ENCODE assay signal across 18 cellular contexts in genomic region chr3:146256851-146257486, GRCh38. TPM values are rescaled to one million over a fixed set of nuclear protein-coding genes. Genes with fewer than 3 reads are reported as not detected.
A peak's percentile ranks its signal among the peaks of the same experiment; 100 is the strongest.
DNase-seq lines count a peak whose midpoint lies in the region; ATAC-seq and TF ChIP-seq lines count a peak whose summit lies in the region.
"Had no signal": no experiment of that assay in that cellular context is flagged by ENCODE, and none has a peak within 500 bp of the region (broad histone marks: within the 10 kb centered on the region; RNA-seq: fewer than 3 reads in every experiment).

No MANE protein-coding gene starts in this region.

- H3K79me1 ChIP-seq in H9 (ENCODE audit: insufficient read depth, low read depth, low read length, poor library complexity, severe bottlenecking), result no peaks in the 10 kb centered on the region
- H3K79me1 ChIP-seq in neuronal stem cell (ENCODE audit: low read depth, low read length), result no peaks in the 10 kb centered on the region

- no peak overlapping the region for H3K4ac ChIP-seq in H9 (ENCODE audit: low read depth, low read length)
- H3K4ac ChIP-seq in neuronal stem cell (ENCODE audit: low read length), result no peak overlapping the region

- no peaks in the 10 kb centered on the region for H3K36me3 ChIP-seq in neuronal stem cell (replicated peaks in 1 of 2; ENCODE audit: control insufficient read depth in 2 of 2, insufficient read depth in 2 of 2, low read length in 2 of 2)
- H3K36me3 ChIP-seq in tibial nerve, result no peaks in the 10 kb centered on the region
- H3K36me3 ChIP-seq: BE2C, gastroesophageal sphincter had no signal

- no peak for ATAC-seq in HG03432 (IDR thresholded peaks at IDR 0.05; ENCODE audit: unreplicated experiment)
- ATAC-seq: gastroesophageal sphincter; naive thymus-derived CD8-positive, alpha-beta T cell; T-helper 17 cell had no signal

- H3K23me2 ChIP-seq in H9 (ENCODE audit: insufficient read length, low read depth, low read length, poor library complexity, severe bottlenecking), result no peaks in the 10 kb centered on the region

- H3K14ac ChIP-seq in H9 (ENCODE audit: insufficient read depth, low read length), result no peak overlapping the region
- H3K14ac ChIP-seq in neuronal stem cell (ENCODE audit: low read length), result no peak overlapping the region

- H3K27ac Mint-ChIP-seq in H9, result peak overlapping the region; percentile 40 to 87 (median 77); a peak in 6 of 7 replicates
- H3K27ac Mint-ChIP-seq: activated CD4-positive, alpha-beta memory T cell treated with anti-CD3 and anti-CD28 coated beads, Interleukin-2, amount 10 ng/mL, durations not matched to agents 7 days and 5 days; naive thymus-derived CD8-positive, alpha-beta T cell; T-helper 17 cell had no signal

- no peak overlapping the region for H3K9ac ChIP-seq in H9 (ENCODE audit: extremely low read depth, insufficient read length, low read length)
- no peak overlapping the region for H3K9ac ChIP-seq in neuronal stem cell (ENCODE audit: low read depth, low read length, poor library complexity)

- H2BK5ac ChIP-seq in H9 (ENCODE audit: insufficient read length, low read length) (no peak overlapping the region), neuronal stem cell (ENCODE audit: low read length) (no peak overlapping the region)

- H4K5ac ChIP-seq in H9 (ENCODE audit: insufficient read length, low read depth, low read length), result no peak overlapping the region

- H3K79me2 ChIP-seq in H9 (ENCODE audit: insufficient read depth, low read length), result no peaks in the 10 kb centered on the region

- H2AFZ ChIP-seq in H9 (ENCODE audit: low read length), result peak overlapping the region; percentile 73
- H2AFZ ChIP-seq in neuronal stem cell (ENCODE audit: low read length), result peak overlapping the region; percentile 24

- H3K4me1 ChIP-seq in H9 (ENCODE audit: insufficient read depth, low read length), result peaks cover 9% of the 10 kb centered on the region; the same call in 1 of the 2 replicates
- no peaks in the 10 kb centered on the region for H3K4me1 ChIP-seq in neuronal stem cell (ENCODE audit: control insufficient read depth in 2 of 2, insufficient read depth in 1 of 2, low read depth in 1 of 2, low read length in 2 of 2)
- peaks cover 0 to 18% (median 0%) of the 10 kb centered on the region in 4 donors for H3K4me1 ChIP-seq in tibial nerve
- H3K4me1 ChIP-seq: BE2C, testis had no signal

- no peak overlapping the region for H3K56ac ChIP-seq in H9 (ENCODE audit: insufficient read length, low read depth, low read length)

- H2AK5ac ChIP-seq in H9 (ENCODE audit: insufficient read length, low read length), result no peak overlapping the region
- H2AK5ac ChIP-seq in neuronal stem cell (ENCODE audit: low read depth, low read length), result no peak overlapping the region

- H3K4me2 ChIP-seq in H9 (ENCODE audit: insufficient read depth, insufficient read length, low read length) (no peak overlapping the region), neuronal stem cell (ENCODE audit: insufficient read depth, low read length, poor library complexity, severe bottlenecking) (no peak overlapping the region)

- no peak for TF ChIP-seq POLR2A in tibial nerve (IDR thresholded peaks at IDR 0.05)

- H4K20me1 ChIP-seq in H9 (ENCODE audit: control insufficient read depth, insufficient read depth, insufficient read length), result no peaks in the 10 kb centered on the region

- H3K36me3 Mint-ChIP-seq in H9 (ENCODE audit: insufficient read depth in 1 of 3, low read depth in 3 of 3), result peaks cover 15 to 45% (median 37%) of the 10 kb centered on the region in 3 experiments

- H4K91ac ChIP-seq in H9 (ENCODE audit: insufficient read length, low read depth, low read length) (peak overlapping the region; percentile 50), neuronal stem cell (ENCODE audit: low read depth, low read length, poor library complexity) (no peak overlapping the region)

- H4K8ac ChIP-seq in H9 (replicated peaks; ENCODE audit: insufficient read length, low read depth, low read length) (no peak overlapping the region), neuronal stem cell (ENCODE audit: low read depth, low read length) (no peak overlapping the region)

- H3K27ac ChIP-seq in H9 (ENCODE audit: insufficient read length, low read depth, low read length) (peak overlapping the region; percentile 83), neuronal stem cell (replicated peaks; ENCODE audit: low read length) (no peak overlapping the region), tibial nerve (no peak overlapping the region)
- H3K27ac ChIP-seq: gastroesophageal sphincter, skin epidermis, testis had no signal

- H3K27me3 Mint-ChIP-seq in H9 (ENCODE audit: low read depth), result no peaks in the 10 kb centered on the region

- WGBS in H9 (ENCODE audit: extremely low coverage, insufficient read length, low lambda C conversion rate), result no CpG with 5 or more reads among the region's 3 CpGs
- WGBS in neuronal stem cell (ENCODE audit: extremely low coverage in 2 of 2, insufficient read length in 2 of 2, insufficient replicate concordance in 1 of 2), 2 donors, result no CpG with 5 or more reads among the region's 3 CpGs
- WGBS in tibial nerve, 2 donors, result 56 to 65% methylated on average over 3 of the region's 3 CpGs

- in situ Hi-C loops in KBM-7 (cut with MboI; ENCODE audit: low pct_unique_long_range_greater_than_20kb, low sequenced_read_pairs), result no loop called here

- H3K4me3 ChIP-seq in fibroblast of the aortic adventitia (ENCODE audit: low read depth, low read length), result no peak overlapping the region
- H3K4me3 ChIP-seq in neuronal stem cell (ENCODE audit: low read length in 2 of 2), result no peak overlapping the region
- H3K4me3 ChIP-seq in tibial nerve, result no peak overlapping the region
- H3K4me3 ChIP-seq: gastroesophageal sphincter, skin epidermis, testis had no signal

- H3K18ac ChIP-seq in H9 (ENCODE audit: insufficient read length, low read depth, low read length) (no peak overlapping the region), neuronal stem cell (ENCODE audit: low read length) (no peak overlapping the region)

- no peak; the same call in 2 of the 3 replicates for TF ChIP-seq CTCF in H9 (conservative IDR thresholded peaks at IDR 0.05)
- no peak for TF ChIP-seq CTCF in fibroblast of the aortic adventitia (IDR thresholded peaks at IDR 0.05; ENCODE audit: insufficient read depth, low read length)
- no peak for TF ChIP-seq CTCF in tibial nerve (IDR thresholded peaks at IDR 0.05)

- peak; percentile 56 for DNase-seq in H9
- DNase-seq in RPMI7951 (ENCODE audit: low read depth), result peak; percentile 56
- DNase-seq in fibroblast of the aortic adventitia (ENCODE audit: low read depth), result peak; percentile 73
- no peak for DNase-seq in neuronal stem cell (ENCODE audit: low spot score)
- DNase-seq in KBM-7, result no peak
- DNase-seq in tibial nerve (ENCODE audit: low spot score in 2 of 2), result no peak
- DNase-seq: activated CD4-positive, alpha-beta memory T cell treated with anti-CD3 and anti-CD28 coated beads, Interleukin-2, amount 10 ng/mL, durations not matched to agents 7 days and 5 days; BE2C; mammary epithelial cell; naive thymus-derived CD8-positive, alpha-beta T cell; NCI-H1694 treated with DMSO at 0.1 percent for 48 hours; posterior cingulate gyrus; SHP77; T-helper 17 cell; testis had no signal

- H3T11ph ChIP-seq in H9 (ENCODE audit: low read length), result no peak overlapping the region

- H3K27me3 ChIP-seq in H9 (ENCODE audit: insufficient read depth, low read length), result no peaks in the 10 kb centered on the region
- no peaks in the 10 kb centered on the region for H3K27me3 ChIP-seq in neuronal stem cell (ENCODE audit: control insufficient read depth in 3 of 3, insufficient read depth in 3 of 3, low read depth in 1 of 3, low read length in 3 of 3)
- H3K27me3 ChIP-seq in tibial nerve, result no peaks in the 10 kb centered on the region
- H3K27me3 ChIP-seq: BE2C, gastroesophageal sphincter, testis had no signal

- peaks cover 25 to 28% of the 10 kb centered on the region in 2 experiments for H3K9me3 Mint-ChIP-seq in H9
- H3K9me3 Mint-ChIP-seq: activated CD4-positive, alpha-beta memory T cell treated with anti-CD3 and anti-CD28 coated beads, Interleukin-2, amount 10 ng/mL, durations not matched to agents 7 days and 5 days had no signal

- TF ChIP-seq EP300 in tibial nerve (IDR thresholded peaks at IDR 0.05), result no peak

- no peak overlapping the region for H2BK120ac ChIP-seq in H9 (ENCODE audit: low read depth, low read length, poor library complexity, severe bottlenecking)
- no peak overlapping the region for H2BK120ac ChIP-seq in neuronal stem cell (ENCODE audit: low read depth, low read length)

- peaks cover 19% of the 10 kb centered on the region in 2 experiments for H3K4me1 Mint-ChIP-seq in H9
- H3K4me1 Mint-ChIP-seq: activated CD4-positive, alpha-beta memory T cell treated with anti-CD3 and anti-CD28 coated beads, Interleukin-2, amount 10 ng/mL, durations not matched to agents 7 days and 5 days; T-helper 17 cell had no signal

- H3K9me3 ChIP-seq in H9 (ENCODE audit: control insufficient read depth, low read depth, low read length), result no peaks in the 10 kb centered on the region
- peaks cover 0 to under 1% of the 10 kb centered on the region in 2 donors for H3K9me3 ChIP-seq in neuronal stem cell (replicated peaks in 1 of 2; ENCODE audit: control insufficient read depth in 2 of 2, insufficient read depth in 1 of 2, low read depth in 1 of 2, low read length in 2 of 2)
- peaks cover 0 to 16% (median 0%) of the 10 kb centered on the region in 4 donors for H3K9me3 ChIP-seq in tibial nerve
- H3K9me3 ChIP-seq: BE2C, testis had no signal

- no peak overlapping the region for H2BK12ac ChIP-seq in H9 (ENCODE audit: insufficient read length, low read depth, low read length)
- no peak overlapping the region for H2BK12ac ChIP-seq in neuronal stem cell (ENCODE audit: low read length)

- H3K23ac ChIP-seq in H9 (ENCODE audit: insufficient read length, low read depth, low read length) (no peak overlapping the region), neuronal stem cell (ENCODE audit: low read depth, low read length, poor library complexity) (no peak overlapping the region)

- no peak overlapping the region for H2BK15ac ChIP-seq in H9 (ENCODE audit: low read depth, low read length)
- H2BK15ac ChIP-seq in neuronal stem cell (ENCODE audit: low read length), result no peak overlapping the region

- no peak overlapping the region for H3K4me3 Mint-ChIP-seq in H9
- H3K4me3 Mint-ChIP-seq: activated CD4-positive, alpha-beta memory T cell treated with anti-CD3 and anti-CD28 coated beads, Interleukin-2, amount 10 ng/mL, durations not matched to agents 7 days and 5 days; naive thymus-derived CD8-positive, alpha-beta T cell; T-helper 17 cell had no signal

- H2BK20ac ChIP-seq in H9 (ENCODE audit: low read depth, low read length, poor library complexity, severe bottlenecking), result no peak overlapping the region

RNA-seq across cellular contexts. Expression of gene PLSCR4, which starts 6.1 kb away (rescaled TPM):
- total RNA-seq in H9 (2021) (1.1 and 1.2 TPM in 2 replicates), fibroblast of the aortic adventitia (ENCODE audit: low replicate concordance) (28.3 and 46.3 TPM in 2 replicates), tibial nerve (100 to 1,000 TPM in 3 of 4 donors, 10 to 100 TPM in 1; 85.8 to 217 (median 128) TPM)
- total RNA-seq in RPMI7951 (2014; rRNA removed; shearing (Covaris generic)), result 3.8 and 7.3 TPM in 2 replicates
- 0.60 TPM for polyA plus RNA-seq in neuronal stem cell (2013, experiment 1 of 2)
- 0.98 TPM for polyA plus RNA-seq in neuronal stem cell (2013, experiment 2 of 2)
- total RNA-seq: naive thymus-derived CD8-positive, alpha-beta T cell had no signal
- polyA plus RNA-seq: naive thymus-derived CD8-positive, alpha-beta T cell had no signal

Comparison
In these comparisons a context has a peak if more than half of its experiments do, and no peak if none do; other contexts are left out.
1. DNase-seq: peak in H9 (single experiment), RPMI7951 (single experiment) and fibroblast of the aortic adventitia (single experiment); none in neuronal stem cell (single experiment), KBM-7 (single experiment) and tibial nerve (0 of 2).